In genomic region chr2:96617012-96617411, GRCh38 we compare ENCODE assay signal across 16 cellular contexts. TPM values are rescaled to one million over a fixed set of nuclear protein-coding genes. Genes with fewer than 3 reads are reported as not detected.
DNase-seq lines count a peak whose midpoint lies in the region; ATAC-seq and TF ChIP-seq lines count a peak whose summit lies in the region.
"Had no signal": no experiment of that assay in that cellular context is flagged by ENCODE, and none has a peak within 500 bp of the region (broad histone marks: within the 10 kb centered on the region; RNA-seq: fewer than 3 reads in every experiment).

No MANE protein-coding gene starts in this region.

- H3K36me3 Mint-ChIP-seq in CD4-positive, alpha-beta memory T cell: peaks cover 39 to 53% of the 10 kb centered on the region in 2 donors
- peaks cover 73% of the 10 kb centered on the region for H3K36me3 Mint-ChIP-seq in dendritic cell treated with granulocyte-macrophage colony-stimulating factor and Interleukin-4, amounts not matched to agents 40 ng/mL and 50 ng/mL, for 4 days (ENCODE audit: low read depth)

- H3K4me1 ChIP-seq in CD4-positive, alpha-beta memory T cell (ENCODE audit: insufficient read depth, low read length): peaks cover 13% of the 10 kb centered on the region

- peak overlapping the region in 2 of 8 donors; percentile 3 to 30 for H3K4me3 Mint-ChIP-seq in CD4-positive, alpha-beta memory T cell
- peak overlapping the region; percentile 83 for H3K4me3 Mint-ChIP-seq in dendritic cell treated with granulocyte-macrophage colony-stimulating factor and Interleukin-4, amounts not matched to agents 40 ng/mL and 50 ng/mL, for 4 days

- H3K4me1 Mint-ChIP-seq in CD4-positive, alpha-beta memory T cell: peaks cover 5 to 27% (median 15%) of the 10 kb centered on the region in 4 donors
- peaks cover 41% of the 10 kb centered on the region for H3K4me1 Mint-ChIP-seq in dendritic cell treated with granulocyte-macrophage colony-stimulating factor and Interleukin-4, amounts not matched to agents 40 ng/mL and 50 ng/mL, for 4 days (ENCODE audit: low read depth)

- TF ChIP-seq CTCF in RWPE1 (conservative IDR thresholded peaks at IDR 0.05; ENCODE audit: low read depth): no peak

- DNase-seq in CD4-positive, alpha-beta memory T cell: no peak
- no peak for DNase-seq in RWPE1 (ENCODE audit: low spot score)
- DNase-seq in activated effector memory CD4-positive, alpha-beta T cell treated with anti-CD3 and anti-CD28 coated beads, Interleukin-2, amount 50 U/mL, for 16 hours: no peak
- no peak for DNase-seq in NCI-H128 (lab: John Stamatoyannopoulos, UW; ENCODE audit: unreplicated experiment)
- DNase-seq: kidney glomerular epithelial cell, NCI-H2081, NCI-H748 treated with DMSO at 0.1 percent for 48 hours had no signal

- intact Hi-C loops in CD4-positive, alpha-beta memory T cell (cut with micrococcal nuclease): no loop called here
- intact Hi-C loops in dendritic cell treated with granulocyte-macrophage colony-stimulating factor and Interleukin-4, amounts not matched to agents 40 ng/mL and 50 ng/mL, for 4 days (cut with micrococcal nuclease): no loop called here

- H3K27me3 Mint-ChIP-seq in CD4-positive, alpha-beta memory T cell: no peaks in the 10 kb centered on the region
- H3K27me3 Mint-ChIP-seq in dendritic cell treated with granulocyte-macrophage colony-stimulating factor and Interleukin-4, amounts not matched to agents 40 ng/mL and 50 ng/mL, for 4 days: no peaks in the 10 kb centered on the region

- H3K27me3 ChIP-seq in CD4-positive, alpha-beta memory T cell (ENCODE audit: insufficient read depth, low read length): no peaks in the 10 kb centered on the region

- POLR2A ChIA-PET in CD4-positive, alpha-beta memory T cell (lab: Charles Lee; ENCODE audit: partially characterized antibody): interaction anchor here (0.6 to 1.0 kb wide), 3 partner anchors 22 to 210 kb away, joined by 3 to 5 read pairs (median 3); no protein-coding TSS in a partner anchor
- POLR2A ChIA-PET in RWPE1 (lab: Yijun Ruan, JAX; ENCODE audit: low non-redundant PET): no interaction called here

- no peak overlapping the region for H3K27ac ChIP-seq in CD4-positive, alpha-beta memory T cell (ENCODE audit: low read depth, low read length)
- H3K27ac ChIP-seq in RWPE1 (peak overlapping the region; percentile 89), skin epidermis (peak overlapping the region in 14 of 21 experiments; percentile 3 to 69 (median 55))
- H3K27ac ChIP-seq: C4-2B, HL-60 had no signal

- H3K27ac Mint-ChIP-seq in CD4-positive, alpha-beta memory T cell: peak overlapping the region in 4 of 7 donors; percentile 70 to 78 (median 76)
- peak overlapping the region; percentile 96 for H3K27ac Mint-ChIP-seq in dendritic cell treated with granulocyte-macrophage colony-stimulating factor and Interleukin-4, amounts not matched to agents 40 ng/mL and 50 ng/mL, for 4 days

- no peak for ATAC-seq in HG03469 (IDR thresholded peaks at IDR 0.05; ENCODE audit: unreplicated experiment)

- no peak overlapping the region for H3K4me3 ChIP-seq in CD4-positive, alpha-beta memory T cell (ENCODE audit: low read length in 2 of 2)
- no peak overlapping the region for H3K4me3 ChIP-seq in skin epidermis

- CTCF ChIA-PET in CD4-positive, alpha-beta memory T cell (lab: Charles Lee; ENCODE audit: partially characterized antibody): no interaction called here
- CTCF ChIA-PET in RWPE1 (lab: Yijun Ruan, JAX): interaction anchor here (0.6 kb wide), 1 partner anchor 23 kb away, joined by 3 read pairs; no protein-coding TSS in a partner anchor

- H3K9me3 ChIP-seq in CD4-positive, alpha-beta memory T cell (ENCODE audit: control insufficient read depth in 1 of 2, low read length in 2 of 2): no peaks in the 10 kb centered on the region

- no peaks in the 10 kb centered on the region for H3K9me3 Mint-ChIP-seq in CD4-positive, alpha-beta memory T cell
- no peaks in the 10 kb centered on the region for H3K9me3 Mint-ChIP-seq in dendritic cell treated with granulocyte-macrophage colony-stimulating factor and Interleukin-4, amounts not matched to agents 40 ng/mL and 50 ng/mL, for 4 days

- peaks cover 33% of the 10 kb centered on the region for H3K36me3 ChIP-seq in CD4-positive, alpha-beta memory T cell (ENCODE audit: insufficient read depth, low read length)

RNA-seq across cellular contexts. Expression of gene KANSL3, which starts 21.1 kb away (rescaled TPM):
- 10 to 100 TPM; 63.3 to 69.7 TPM for total RNA-seq in CD4-positive, alpha-beta memory T cell
- polyA plus RNA-seq in CD4-positive, alpha-beta memory T cell: 10 to 100 TPM; 13.3 to 17.0 TPM

RNA-seq across cellular contexts. Expression of gene FER1L5, which starts 25.6 kb away (rescaled TPM):
- not detected for total RNA-seq in CD4-positive, alpha-beta memory T cell
- not detected for polyA plus RNA-seq in CD4-positive, alpha-beta memory T cell
- total RNA-seq: activated CD8-positive, alpha-beta memory T cell treated with anti-CD3 and anti-CD28 coated beads for 36 hours; G401; pulmonary artery endothelial cell; Right ventricle myocardium inferior had no signal
